ENCODE assay signal across 1 cellular context in genomic region chr19:18191640-18192062, GRCh38.
TF ChIP-seq lines count a peak whose summit lies in the region.

No MANE protein-coding gene starts in this region.

TF ChIP-seq in IMR-90, 13 proteins besides CTCF, POLR2A, EP300 and RAD21:
- no peak for TF ChIP-seq FOS (IDR thresholded peaks at IDR 0.05; ENCODE audit: low read depth, low read length)
- no peak for TF ChIP-seq CEBPB (IDR thresholded peaks at IDR 0.05; ENCODE audit: low read depth, low read length)
- no peak for TF ChIP-seq CHD1 (IDR thresholded peaks at IDR 0.05; ENCODE audit: low read depth, low read length)
- no peak for TF ChIP-seq MAFK (IDR thresholded peaks at IDR 0.05; ENCODE audit: low read depth, low read length)
- TF ChIP-seq SMC3 (IDR thresholded peaks at IDR 0.05; ENCODE audit: low read depth, low read length), result no peak
